In the genomic region with DNA sequence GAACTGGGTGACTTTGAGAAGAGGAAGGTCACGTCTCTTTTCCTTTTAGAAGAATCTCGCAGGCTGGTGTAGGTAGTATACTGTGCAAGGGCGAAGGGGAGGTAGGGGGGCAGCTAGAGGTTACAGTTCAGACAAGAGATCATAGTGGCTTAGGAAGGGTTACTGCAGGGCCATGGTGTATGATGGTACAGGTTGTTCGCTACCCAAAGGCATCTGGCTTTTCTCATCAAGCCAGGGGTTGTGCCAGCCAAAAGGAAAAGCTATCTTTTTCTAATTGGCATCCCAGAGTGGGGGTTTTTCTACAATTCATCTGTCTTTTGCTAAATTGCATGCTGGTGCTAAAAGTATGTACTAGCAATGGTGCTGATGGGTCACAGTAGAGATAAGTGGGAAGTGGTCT, we compare ENCODE assay signal across 24 cellular contexts. TPM values are rescaled to one million over a fixed set of nuclear protein-coding genes. Genes with fewer than 3 reads are reported as not detected.
DNase-seq lines count a peak whose midpoint lies in the region; ATAC-seq and TF ChIP-seq lines count a peak whose summit lies in the region.
"Had no signal": no experiment of that assay in that cellular context is flagged by ENCODE, and none has a peak within 500 bp of the region (broad histone marks: within the 10 kb centered on the region; RNA-seq: fewer than 3 reads in every experiment).

No MANE protein-coding gene starts in this region.

- H3K27ac ChIP-seq in right atrium auricular region = peak overlapping the region; percentile 61 to 72
- peak overlapping the region; percentile 81 for H3K27ac ChIP-seq in rectal smooth muscle tissue (ENCODE audit: low read depth, low read length)
- H3K27ac ChIP-seq in tibial artery = peak overlapping the region; percentile 68 to 77
- H3K27ac ChIP-seq: GM23248, SJCRH30 had no signal

- H3K27me3 Mint-ChIP-seq in activated T-helper 2 cell treated with anti-CD3 and anti-CD28 coated beads, Interferon-gamma antibody, Interleukin-2, Interleukin-4, amounts not matched to agents 10 μg/mL and 5 μg/mL and 100 μg/mL, durations not matched to agents 14 hours and 24 hours and 36 hours (ENCODE audit: low read depth) = peaks cover 6% of the 10 kb centered on the region

- no peak overlapping the region for H3K4me3 ChIP-seq in right atrium auricular region
- H3K4me3 ChIP-seq in rectal smooth muscle tissue (ENCODE audit: low read length) = no peak overlapping the region
- H3K4me3 ChIP-seq in tibial artery = no peak overlapping the region
- H3K4me3 ChIP-seq: GM12878, GM23248, Peyer's patch, SJCRH30 had no signal

- H3K9me3 ChIP-seq in right atrium auricular region (no peaks in the 10 kb centered on the region), tibial artery (no peaks in the 10 kb centered on the region)
- H3K9me3 ChIP-seq: Peyer's patch, SJCRH30 had no signal

- DNase-seq in right atrium auricular region (ENCODE audit: low spot score) (no peak), left cardiac atrium (no peak), tibial artery (no peak), NCI-H2227 (lab: John Stamatoyannopoulos, UW; ENCODE audit: unreplicated experiment) (no peak)
- DNase-seq in activated T-helper 2 cell treated with anti-CD3 and anti-CD28 coated beads, Interferon-gamma antibody, Interleukin-2, Interleukin-4, amounts not matched to agents 10 μg/mL and 5 μg/mL and 100 μg/mL, durations not matched to agents 14 hours and 24 hours and 36 hours (ENCODE audit: low spot score) = no peak
- DNase-seq: AML-193; C1 segment of cervical spinal cord; CD8-positive, alpha-beta T cell; DND-41; GM23248; H9; HFFc6; KG1; NCI-H1105 treated with DMSO at 0.1 percent for 48 hours; NCI-H2081; NCI-H2171; NCI-H446; NCI-H526; Peyer's patch; SJCRH30 had no signal

- no peak overlapping the region for H3K4me3 Mint-ChIP-seq in activated T-helper 2 cell treated with anti-CD3 and anti-CD28 coated beads, Interferon-gamma antibody, Interleukin-2, Interleukin-4, amounts not matched to agents 10 μg/mL and 5 μg/mL and 100 μg/mL, durations not matched to agents 14 hours and 24 hours and 36 hours (ENCODE audit: low read depth)
- H3K4me3 Mint-ChIP-seq: CD8-positive, alpha-beta T cell; H9; HFFc6 had no signal

- no peaks in the 10 kb centered on the region for H3K36me3 Mint-ChIP-seq in activated T-helper 2 cell treated with anti-CD3 and anti-CD28 coated beads, Interferon-gamma antibody, Interleukin-2, Interleukin-4, amounts not matched to agents 10 μg/mL and 5 μg/mL and 100 μg/mL, durations not matched to agents 14 hours and 24 hours and 36 hours (ENCODE audit: low read depth)
- H3K36me3 Mint-ChIP-seq: CD8-positive, alpha-beta T cell had no signal

- H3K36me3 ChIP-seq in right atrium auricular region (no peaks in the 10 kb centered on the region), rectal smooth muscle tissue (ENCODE audit: control insufficient read depth, insufficient read depth, low read length) (no peaks in the 10 kb centered on the region), tibial artery (peaks cover 0 to under 1% (median 0%) of the 10 kb centered on the region in 3 donors)
- H3K36me3 ChIP-seq: Peyer's patch, SJCRH30 had no signal

- H3K9me3 Mint-ChIP-seq in activated T-helper 2 cell treated with anti-CD3 and anti-CD28 coated beads, Interferon-gamma antibody, Interleukin-2, Interleukin-4, amounts not matched to agents 10 μg/mL and 5 μg/mL and 100 μg/mL, durations not matched to agents 14 hours and 24 hours and 36 hours = no peaks in the 10 kb centered on the region
- H3K9me3 Mint-ChIP-seq: CD8-positive, alpha-beta T cell; H9; HFFc6 had no signal

- TF ChIP-seq CTCF in right atrium auricular region (IDR thresholded peaks at IDR 0.05) (no peak), tibial artery (IDR thresholded peaks at IDR 0.05) (no peak)

- H3K27ac Mint-ChIP-seq in activated T-helper 2 cell treated with anti-CD3 and anti-CD28 coated beads, Interferon-gamma antibody, Interleukin-2, Interleukin-4, amounts not matched to agents 10 μg/mL and 5 μg/mL and 100 μg/mL, durations not matched to agents 14 hours and 24 hours and 36 hours = no peak overlapping the region
- H3K27ac Mint-ChIP-seq: CD8-positive, alpha-beta T cell; H9; HFFc6 had no signal

- H3K27me3 ChIP-seq in right atrium auricular region (no peaks in the 10 kb centered on the region), rectal smooth muscle tissue (ENCODE audit: control insufficient read depth, insufficient read depth, low read length) (no peaks in the 10 kb centered on the region), tibial artery (no peaks in the 10 kb centered on the region)
- H3K27me3 ChIP-seq: Peyer's patch, SJCRH30 had no signal

- H3K4me1 ChIP-seq in right atrium auricular region (peaks cover 0 to 60% of the 10 kb centered on the region in 2 donors), rectal smooth muscle tissue (ENCODE audit: control insufficient read depth, insufficient read depth, low read length) (peaks cover 43% of the 10 kb centered on the region), tibial artery (peaks cover 8 to 74% (median 41%) of the 10 kb centered on the region in 4 donors)
- H3K4me1 ChIP-seq: SJCRH30 had no signal

- no peak overlapping the region for H3K9ac ChIP-seq in rectal smooth muscle tissue (ENCODE audit: low read length)
- H3K9ac ChIP-seq: GM23248 had no signal

- intact Hi-C loops in left cardiac atrium (cut with DNase I) = no loop called here
- intact Hi-C loops in tibial artery (cut with DNase I; ENCODE audit: low total_unique reads) = no loop called here
- intact Hi-C loops in activated T-helper 2 cell treated with anti-CD3 and anti-CD28 coated beads, Interferon-gamma antibody, Interleukin-2, Interleukin-4, amounts not matched to agents 10 μg/mL and 5 μg/mL and 100 μg/mL, durations not matched to agents 14 hours and 24 hours and 36 hours (cut with micrococcal nuclease) = no loop called here

- H3K4me1 Mint-ChIP-seq in activated T-helper 2 cell treated with anti-CD3 and anti-CD28 coated beads, Interferon-gamma antibody, Interleukin-2, Interleukin-4, amounts not matched to agents 10 μg/mL and 5 μg/mL and 100 μg/mL, durations not matched to agents 14 hours and 24 hours and 36 hours (ENCODE audit: low read depth) = no peaks in the 10 kb centered on the region

- ATAC-seq in left cardiac atrium (no peak), HG03159 (IDR thresholded peaks at IDR 0.05; ENCODE audit: unreplicated experiment) (no peak)
- ATAC-seq: CD8-positive, alpha-beta T cell; GM12878 had no signal

RNA-seq across cellular contexts. Expression of a gene that starts 22.8 kb away (rescaled TPM):
- total RNA-seq in right atrium auricular region (10 to 100 TPM; 28.8 to 32.5 TPM), left cardiac atrium (10 to 100 TPM; 12.3 to 19.6 TPM)
- not detected in 2 replicates for total RNA-seq in activated T-helper 2 cell treated with anti-CD3 and anti-CD28 coated beads, Interferon-gamma antibody, Interleukin-2, Interleukin-4, amounts not matched to agents 10 μg/mL and 5 μg/mL and 100 μg/mL, durations not matched to agents 14 hours and 24 hours and 36 hours
- total RNA-seq: CD8-positive, alpha-beta T cell; GM12878; GM23248; OCI-LY7 had no signal

Comparison
In these comparisons a context has a peak if more than half of its experiments do, and no peak if none do; other contexts are left out.
1. RNA of a gene that starts 22.8 kb away (total RNA-seq): 28.8 to 32.5 TPM in right atrium auricular region and 12.3 to 19.6 TPM in left cardiac atrium; not detected in activated T-helper 2 cell treated with anti-CD3 and anti-CD28 coated beads, Interferon-gamma antibody, Interleukin-2, Interleukin-4, amounts not matched to agents 10 μg/mL and 5 μg/mL and 100 μg/mL, durations not matched to agents 14 hours and 24 hours and 36 hours; every median in the first group is over 10 times any median in the second.
2. Peak in every context shown above with its lines, with median percentiles within 50 percentile points of each other: H3K27ac ChIP-seq.